ENCODE assay signal across 1 cellular context in the genomic region with DNA sequence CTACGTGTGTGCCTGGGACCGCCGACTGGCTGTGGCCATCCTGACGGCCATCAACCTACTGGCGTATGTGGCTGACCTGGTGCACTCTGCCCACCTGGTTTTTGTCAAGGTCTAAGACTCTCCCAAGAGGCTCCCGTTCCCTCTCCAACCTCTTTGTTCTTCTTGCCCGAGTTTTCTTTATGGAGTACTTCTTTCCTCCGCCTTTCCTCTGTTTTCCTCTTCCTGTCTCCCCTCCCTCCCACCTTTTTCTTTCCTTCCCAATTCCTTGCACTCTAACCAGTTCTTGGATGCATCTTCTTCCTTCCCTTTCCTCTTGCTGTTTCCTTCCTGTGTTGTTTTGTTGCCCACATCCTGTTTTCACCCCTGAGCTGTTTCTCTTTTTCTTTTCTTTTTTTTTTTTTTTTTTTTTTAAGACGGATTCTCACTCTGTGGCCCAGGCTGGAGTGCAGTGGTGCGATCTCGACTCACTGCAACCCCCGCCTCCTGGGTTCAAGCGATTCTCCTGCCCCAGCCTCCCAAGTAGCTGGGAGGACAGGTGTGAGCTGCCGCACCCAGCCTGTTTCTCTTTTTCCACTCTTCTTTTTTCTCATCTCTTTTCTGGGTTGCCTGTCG.
TF ChIP-seq lines count a peak whose summit lies in the region.

No MANE protein-coding gene starts in this region.

TF ChIP-seq in IMR-90, 13 proteins besides CTCF, POLR2A, EP300 and RAD21 (continued from another document):
- TF ChIP-seq, protein P1, sequence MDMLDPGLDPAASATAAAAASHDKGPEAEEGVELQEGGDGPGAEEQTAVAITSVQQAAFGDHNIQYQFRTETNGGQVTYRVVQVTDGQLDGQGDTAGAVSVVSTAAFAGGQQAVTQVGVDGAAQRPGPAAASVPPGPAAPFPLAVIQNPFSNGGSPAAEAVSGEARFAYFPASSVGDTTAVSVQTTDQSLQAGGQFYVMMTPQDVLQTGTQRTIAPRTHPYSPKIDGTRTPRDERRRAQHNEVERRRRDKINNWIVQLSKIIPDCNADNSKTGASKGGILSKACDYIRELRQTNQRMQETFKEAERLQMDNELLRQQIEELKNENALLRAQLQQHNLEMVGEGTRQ (IDR thresholded peaks at IDR 0.05; ENCODE audit: low read depth, low read length), result no peak
- TF ChIP-seq FOS (IDR thresholded peaks at IDR 0.05; ENCODE audit: low read depth, low read length) (no peak), NFE2L2 (IDR thresholded peaks at IDR 0.05; ENCODE audit: low read depth, low read length) (no peak), CHD1 (IDR thresholded peaks at IDR 0.05; ENCODE audit: low read depth, low read length) (no peak)
